ENCODE assay signal across 8 cellular contexts in genomic region chr2:126657636-126658315, GRCh38. TPM values are rescaled to one million over a fixed set of nuclear protein-coding genes. Genes with fewer than 3 reads are reported as not detected.
DNase-seq lines count a peak whose midpoint lies in the region; ATAC-seq and TF ChIP-seq lines count a peak whose summit lies in the region.

No MANE protein-coding gene starts in this region.

- peaks cover 55% of the 10 kb centered on the region for H3K4me1 Mint-ChIP-seq in activated naive CD8-positive, alpha-beta T cell treated with anti-CD3 and anti-CD28 coated beads, Interleukin-2, amount 10 ng/mL, durations not matched to agents 7 days and 5 days

- TF ChIP-seq POLR2A in GM19099 (IDR thresholded peaks at IDR 0.05; ENCODE audit: extremely low read depth, insufficient read length, low read depth), result peak; percentile 57

- H3K36me3 Mint-ChIP-seq in activated naive CD8-positive, alpha-beta T cell treated with anti-CD3 and anti-CD28 coated beads, Interleukin-2, amount 10 ng/mL, durations not matched to agents 7 days and 5 days, result peaks cover 26% of the 10 kb centered on the region

- POLR2A ChIA-PET in activated naive CD8-positive, alpha-beta T cell treated with anti-CD3 and anti-CD28 coated beads, Interleukin-2, amount 10 ng/mL, durations not matched to agents 7 days and 5 days (lab: Charles Lee), result interaction anchor here (0.5 to 2.5 kb wide), 6 partner anchors 21 to 427 kb away, joined by 3 to 21 read pairs (median 4); no protein-coding TSS in a partner anchor

- DNase-seq in ACHN (peak; percentile 96), SIG-M5 treated with dmso at 0.1 percent for 504 hours (lab: John Stamatoyannopoulos, UW; ENCODE audit: unreplicated experiment) (peak; percentile 93), left ventricle myocardium superior (peak; percentile 85), sciatic nerve (ENCODE audit: low spot score) (peak; percentile 84), NCI-H526 treated with DMSO at 0.1 percent for 48 hours (lab: John Stamatoyannopoulos, UW) (no peak)
- peak; percentile 78 for DNase-seq in activated naive CD8-positive, alpha-beta T cell treated with anti-CD3 and anti-CD28 coated beads, Interleukin-2, amount 10 ng/mL, durations not matched to agents 7 days and 5 days

- H3K9me3 Mint-ChIP-seq in activated naive CD8-positive, alpha-beta T cell treated with anti-CD3 and anti-CD28 coated beads, Interleukin-2, amount 10 ng/mL, durations not matched to agents 7 days and 5 days, result no peaks in the 10 kb centered on the region

- peak overlapping the region; percentile 97 for H3K27ac Mint-ChIP-seq in activated naive CD8-positive, alpha-beta T cell treated with anti-CD3 and anti-CD28 coated beads, Interleukin-2, amount 10 ng/mL, durations not matched to agents 7 days and 5 days

- in situ Hi-C loops in ACHN (cut with HindIII; ENCODE audit: low pct_ligation_motif_present, low pct_unique_long_range_greater_than_20kb, low sequenced_read_pairs), result no loop called here

- H3K4me3 Mint-ChIP-seq in activated naive CD8-positive, alpha-beta T cell treated with anti-CD3 and anti-CD28 coated beads, Interleukin-2, amount 10 ng/mL, durations not matched to agents 7 days and 5 days, result peak overlapping the region; percentile 97

- no peaks in the 10 kb centered on the region for H3K27me3 Mint-ChIP-seq in activated naive CD8-positive, alpha-beta T cell treated with anti-CD3 and anti-CD28 coated beads, Interleukin-2, amount 10 ng/mL, durations not matched to agents 7 days and 5 days

- ATAC-seq in HG03175 (IDR thresholded peaks at IDR 0.05; ENCODE audit: unreplicated experiment) (peak; percentile 69), left ventricle myocardium superior (peak; percentile 76), sciatic nerve (peak; percentile 79)
- peak; percentile 82 for ATAC-seq in activated naive CD8-positive, alpha-beta T cell treated with anti-CD3 and anti-CD28 coated beads, Interleukin-2, amount 10 ng/mL, durations not matched to agents 7 days and 5 days (ENCODE audit: low read depth)

- intact Hi-C loops in left ventricle myocardium superior (cut with micrococcal nuclease), result no loop called here
- intact Hi-C loops in sciatic nerve (cut with DNase I), result no loop called here

RNA-seq across cellular contexts. Expression of gene GYPC, which starts 1.8 kb away (rescaled TPM):
- total RNA-seq in activated naive CD8-positive, alpha-beta T cell treated with anti-CD3 and anti-CD28 coated beads, Interleukin-2, amount 10 ng/mL, durations not matched to agents 7 days and 5 days, result 100 to 1,000 TPM; 132 to 137 TPM
- 114 TPM for total RNA-seq in left ventricle myocardium superior
- total RNA-seq in sciatic nerve, result 89.2 TPM
